Comparison of ENCODE assay signal across 1 cellular context in genomic region chr2:42969231-42970150, GRCh38.
TF ChIP-seq lines count a peak whose summit lies in the region.

No MANE protein-coding gene starts in this region.

TF ChIP-seq in SK-N-SH, 30 proteins besides CTCF, POLR2A, EP300 and RAD21 (continued from another document):
- TF ChIP-seq RXRA (IDR thresholded peaks at IDR 0.05; ENCODE audit: borderline replicate concordance, low read depth): peak; percentile 66; the same call in 1 of the 2 replicates
- TF ChIP-seq RCOR1 (IDR thresholded peaks at IDR 0.05; ENCODE audit: low read length): no peak
- TF ChIP-seq IRF3 (IDR thresholded peaks at IDR 0.05; ENCODE audit: low read depth, low read length): no peak
- TF ChIP-seq ELF1 (IDR thresholded peaks at IDR 0.05): no peak
- TF ChIP-seq MAX (IDR thresholded peaks at IDR 0.05; ENCODE audit: low read depth): peak; percentile 60
- TF ChIP-seq FOXM1 (IDR thresholded peaks at IDR 0.05; ENCODE audit: low read depth): no peak
- TF ChIP-seq FOXJ3 (CRISPR knock-in tag; IDR thresholded peaks at IDR 0.05): no peak
- no peak for TF ChIP-seq MXI1 (IDR thresholded peaks at IDR 0.05; ENCODE audit: low read depth, low read length)
- TF ChIP-seq NRF1 (IDR thresholded peaks at IDR 0.05; ENCODE audit: low read depth, low read length): no peak
- no peak for TF ChIP-seq YY1 (IDR thresholded peaks at IDR 0.05; ENCODE audit: low read depth)
- TF ChIP-seq POLR2AphosphoS5 (IDR thresholded peaks at IDR 0.05; ENCODE audit: low read depth, low read length): no peak
- TF ChIP-seq MEF2A (IDR thresholded peaks at IDR 0.05; ENCODE audit: borderline replicate concordance, low read depth): no peak
- peak; percentile 78 for TF ChIP-seq NFIC (IDR thresholded peaks at IDR 0.05; ENCODE audit: borderline replicate concordance)
- no peak for TF ChIP-seq GATA2 (CRISPR knock-in tag; IDR thresholded peaks at IDR 0.05)
- TF ChIP-seq FOSL2 (IDR thresholded peaks at IDR 0.05; ENCODE audit: borderline replicate concordance, low read depth): peak; percentile 90
- TF ChIP-seq RFX5 (IDR thresholded peaks at IDR 0.05; ENCODE audit: low read length): no peak
- TF ChIP-seq CHD2 (IDR thresholded peaks at IDR 0.05; ENCODE audit: low read length, partially characterized antibody): no peak
- TF ChIP-seq EZH2phosphoT487 (IDR thresholded peaks at IDR 0.05; ENCODE audit: borderline replicate concordance, low read depth): no peak
- peak; percentile 86 for TF ChIP-seq TEAD4 (IDR thresholded peaks at IDR 0.05; ENCODE audit: borderline replicate concordance, insufficient read depth)
